ENCODE assay signal across 13 cellular contexts in genomic region chr2:25257931-25258771, GRCh38.
A peak's percentile ranks its signal among the peaks of the same experiment; 100 is the strongest.
DNase-seq lines count a peak whose midpoint lies in the region; ATAC-seq, FAIRE-seq and TF ChIP-seq lines count a peak whose summit lies in the region.
"Had no signal": no experiment of that assay in that cellular context is flagged by ENCODE, and none has a peak within 500 bp of the region (broad histone marks: within the 10 kb centered on the region; RNA-seq: fewer than 3 reads in every experiment).

No MANE protein-coding gene starts in this region.

- no peaks in the 10 kb centered on the region for H3K79me2 ChIP-seq in SK-N-SH (ENCODE audit: insufficient read depth)

- peaks cover 61% of the 10 kb centered on the region for H3K4me1 Mint-ChIP-seq in glutamatergic neuron (ENCODE audit: low read depth, unreplicated experiment)
- H3K4me1 Mint-ChIP-seq in stimulated activated naive CD8-positive, alpha-beta T cell treated with anti-CD3 and anti-CD28 coated beads, Interleukin-15, amount 100 ng/mL, for 72 hours = peaks cover 58% of the 10 kb centered on the region

- H3K27ac ChIP-seq in SK-N-SH (ENCODE audit: low read depth in 2 of 2, low read length in 1 of 2) (peak overlapping the region; percentile 60 to 99; a peak in 3 of 4 replicates), WERI-Rb-1 (no peak overlapping the region)

- H3K9me2 ChIP-seq in SK-N-SH = no peaks in the 10 kb centered on the region

- no peak for FAIRE-seq in GM19239 (lab: Jason Lieb, UNC)

- H2AFZ ChIP-seq in SK-N-SH (ENCODE audit: low read depth) = no peak overlapping the region

- TF ChIP-seq RAD21 in SK-N-SH (IDR thresholded peaks at IDR 0.05; ENCODE audit: low read length) = no peak

- H3K9me3 Mint-ChIP-seq in glutamatergic neuron (ENCODE audit: unreplicated experiment) = peaks cover 10% of the 10 kb centered on the region
- no peaks in the 10 kb centered on the region for H3K9me3 Mint-ChIP-seq in stimulated activated naive CD8-positive, alpha-beta T cell treated with anti-CD3 and anti-CD28 coated beads, Interleukin-15, amount 100 ng/mL, for 72 hours

- H4K20me1 ChIP-seq in SK-N-SH (ENCODE audit: insufficient read depth) = no peaks in the 10 kb centered on the region

- H3K27ac Mint-ChIP-seq in glutamatergic neuron (ENCODE audit: unreplicated experiment) = peak overlapping the region; percentile 62
- H3K27ac Mint-ChIP-seq in stimulated activated naive CD8-positive, alpha-beta T cell treated with anti-CD3 and anti-CD28 coated beads, Interleukin-15, amount 100 ng/mL, for 72 hours = peak overlapping the region in 1 of 2 donors; percentile 91

- CTCF ChIA-PET in SK-N-SH (lab: Yijun Ruan, JAX) = interaction anchor here (0.6 to 4.8 kb wide), 18 partner anchors 10 to 273 kb away, joined by 3 to 22 read pairs (median 4); partner anchors contain the start of gene DNMT3A

- H3K27me3 ChIP-seq in SK-N-SH (ENCODE audit: insufficient read depth) (no peaks in the 10 kb centered on the region), WERI-Rb-1 (ENCODE audit: insufficient read depth, low read depth, severe bottlenecking) (no peaks in the 10 kb centered on the region)

- POLR2A ChIA-PET in SK-N-SH (lab: Yijun Ruan, JAX) = interaction anchor here (0.6 to 1.8 kb wide), 12 partner anchors 9 to 78 kb away, joined by 3 to 11 read pairs (median 4); no protein-coding TSS in a partner anchor

- H3K4me3 ChIP-seq in SK-N-SH (ENCODE audit: low read depth in 2 of 2, low read length in 1 of 2) = no peak overlapping the region
- no peak overlapping the region for H3K4me3 ChIP-seq in WERI-Rb-1 (ENCODE audit: low read depth, low read length)

- H3K36me3 ChIP-seq in SK-N-SH (replicated peaks in 1 of 2; ENCODE audit: control insufficient read depth in 1 of 2, insufficient read depth in 2 of 2, low read length in 1 of 2) (peaks cover 4 to 31% of the 10 kb centered on the region in 2 experiments), WERI-Rb-1 (peaks cover 17% of the 10 kb centered on the region)

- TF ChIP-seq EP300 in SK-N-SH (IDR thresholded peaks at IDR 0.05; ENCODE audit: borderline replicate concordance in 1 of 2, low read depth in 1 of 2, low read length in 1 of 2) = no peak

- DNase-seq in SK-N-SH (no peak), WERI-Rb-1 (no peak), glutamatergic neuron (no peak), GM19239 (ENCODE audit: insufficient read length, low spot score) (no peak), NCI-H345 (lab: John Stamatoyannopoulos, UW) (no peak), NCI-H1694 (lab: John Stamatoyannopoulos, UW) (no peak)
- no peak for DNase-seq in stimulated activated naive CD8-positive, alpha-beta T cell treated with anti-CD3 and anti-CD28 coated beads, Interleukin-15, amount 100 ng/mL, for 72 hours
- DNase-seq: amniotic stem cell, NCI-H146, T1000, trophoblast cell had no signal

- TF ChIP-seq CTCF in SK-N-SH (IDR thresholded peaks at IDR 0.05) (peak; percentile 28), WERI-Rb-1 (IDR thresholded peaks at IDR 0.05; ENCODE audit: low read depth, low read length) (peak; percentile 43; the same call in 1 of the 2 replicates), glutamatergic neuron (IDR thresholded peaks at IDR 0.05; ENCODE audit: partially characterized antibody, unreplicated experiment) (peak; percentile 6)

- 86% methylated on average over 7 of the region's 9 CpGs for WGBS in SK-N-SH (ENCODE audit: low lambda C conversion rate)

- H3K9me3 ChIP-seq in SK-N-SH (no peaks in the 10 kb centered on the region), WERI-Rb-1 (ENCODE audit: severe bottlenecking) (no peaks in the 10 kb centered on the region)

- H3K4me3 Mint-ChIP-seq in glutamatergic neuron (ENCODE audit: unreplicated experiment) = peak overlapping the region; percentile 55
- H3K4me3 Mint-ChIP-seq in stimulated activated naive CD8-positive, alpha-beta T cell treated with anti-CD3 and anti-CD28 coated beads, Interleukin-15, amount 100 ng/mL, for 72 hours = no peak overlapping the region

- H3K4me1 ChIP-seq in SK-N-SH (ENCODE audit: control insufficient read depth in 1 of 2, insufficient read depth in 2 of 2, low read depth in 1 of 2, low read length in 1 of 2) = peaks cover 11 to 56% of the 10 kb centered on the region in 2 experiments

- no peak overlapping the region for H3K9ac ChIP-seq in SK-N-SH

- H3K27me3 Mint-ChIP-seq in glutamatergic neuron (ENCODE audit: unreplicated experiment) = peaks cover 9% of the 10 kb centered on the region
- H3K27me3 Mint-ChIP-seq in stimulated activated naive CD8-positive, alpha-beta T cell treated with anti-CD3 and anti-CD28 coated beads, Interleukin-15, amount 100 ng/mL, for 72 hours = no peaks in the 10 kb centered on the region

- peaks cover 4% of the 10 kb centered on the region for H3F3A ChIP-seq in SK-N-SH (replicated peaks; ENCODE audit: insufficient read depth)

- no peak overlapping the region for H3K4me2 ChIP-seq in SK-N-SH

- peaks cover 15% of the 10 kb centered on the region for H3K36me3 Mint-ChIP-seq in glutamatergic neuron (ENCODE audit: unreplicated experiment)

- ATAC-seq in SK-N-SH treated with all-trans-retinoic acid at 6 μM for 48 hours = no peak
- ATAC-seq in stimulated activated naive CD8-positive, alpha-beta T cell treated with anti-CD3 and anti-CD28 coated beads, Interleukin-15, amount 100 ng/mL, for 72 hours = peak; percentile 64
- ATAC-seq: sciatic nerve had no signal

TF ChIP-seq in SK-N-SH, 30 proteins besides CTCF, POLR2A, EP300 and RAD21:
- no peak for TF ChIP-seq MEF2A (IDR thresholded peaks at IDR 0.05; ENCODE audit: borderline replicate concordance, low read depth)
- no peak for TF ChIP-seq GATA2 (CRISPR knock-in tag; IDR thresholded peaks at IDR 0.05)
- TF ChIP-seq ELF1 (IDR thresholded peaks at IDR 0.05) = no peak

TF ChIP-seq in SK-N-SH treated with all-trans-retinoic acid at 6 μM for 48 hours, 23 proteins besides CTCF, POLR2A, EP300 and RAD21:
- no peak for TF ChIP-seq RARB (CRISPR knock-in tag; IDR thresholded peaks at IDR 0.05)
- no peak for TF ChIP-seq ZC3H10 (CRISPR knock-in tag; IDR thresholded peaks at IDR 0.05)
- TF ChIP-seq ISL1 (CRISPR knock-in tag; IDR thresholded peaks at IDR 0.05) = no peak
- no peak for TF ChIP-seq GLIS3 (CRISPR knock-in tag; IDR thresholded peaks at IDR 0.05)
- TF ChIP-seq SNAI2 (CRISPR knock-in tag; IDR thresholded peaks at IDR 0.05) = no peak
- no peak for TF ChIP-seq ESRRG (CRISPR knock-in tag; IDR thresholded peaks at IDR 0.05)
